1 cellular context compared by ENCODE assay signal in the genomic region with DNA sequence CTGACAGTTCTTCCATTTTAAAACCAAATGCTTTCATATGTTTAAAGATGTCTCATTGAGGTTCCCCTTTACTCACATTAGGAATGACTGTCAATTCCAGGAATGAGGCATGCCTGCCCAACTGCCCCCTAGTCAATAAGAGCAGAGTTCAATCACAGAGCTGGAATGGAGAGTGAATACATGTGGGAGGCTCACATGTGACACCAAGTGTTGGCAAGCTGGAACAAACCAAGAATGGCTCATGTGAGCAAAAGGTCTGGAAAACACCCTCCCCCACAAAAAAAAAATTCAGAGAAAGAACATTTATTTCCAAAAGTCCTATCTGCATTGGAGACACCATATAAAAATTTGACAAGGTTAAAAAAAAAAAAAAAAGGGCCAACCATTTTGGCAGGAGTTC.
A peak's percentile ranks its signal among the peaks of the same experiment; 100 is the strongest.
TF ChIP-seq lines count a peak whose summit lies in the region.

No MANE protein-coding gene starts in this region.

TF ChIP-seq in GM12878, 131 proteins besides CTCF, POLR2A, EP300 and RAD21 (continues in another document):
- TF ChIP-seq, protein P1, sequence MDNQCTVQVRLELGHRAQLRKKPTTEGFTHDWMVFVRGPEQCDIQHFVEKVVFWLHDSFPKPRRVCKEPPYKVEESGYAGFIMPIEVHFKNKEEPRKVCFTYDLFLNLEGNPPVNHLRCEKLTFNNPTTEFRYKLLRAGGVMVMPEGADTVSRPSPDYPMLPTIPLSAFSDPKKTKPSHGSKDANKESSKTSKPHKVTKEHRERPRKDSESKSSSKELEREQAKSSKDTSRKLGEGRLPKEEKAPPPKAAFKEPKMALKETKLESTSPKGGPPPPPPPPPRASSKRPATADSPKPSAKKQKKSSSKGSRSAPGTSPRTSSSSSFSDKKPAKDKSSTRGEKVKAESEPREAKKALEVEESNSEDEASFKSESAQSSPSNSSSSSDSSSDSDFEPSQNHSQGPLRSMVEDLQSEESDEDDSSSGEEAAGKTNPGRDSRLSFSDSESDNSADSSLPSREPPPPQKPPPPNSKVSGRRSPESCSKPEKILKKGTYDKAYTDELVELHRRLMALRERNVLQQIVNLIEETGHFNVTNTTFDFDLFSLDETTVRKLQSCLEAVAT (IDR thresholded peaks at IDR 0.05), result no peak
- TF ChIP-seq, protein P2, sequence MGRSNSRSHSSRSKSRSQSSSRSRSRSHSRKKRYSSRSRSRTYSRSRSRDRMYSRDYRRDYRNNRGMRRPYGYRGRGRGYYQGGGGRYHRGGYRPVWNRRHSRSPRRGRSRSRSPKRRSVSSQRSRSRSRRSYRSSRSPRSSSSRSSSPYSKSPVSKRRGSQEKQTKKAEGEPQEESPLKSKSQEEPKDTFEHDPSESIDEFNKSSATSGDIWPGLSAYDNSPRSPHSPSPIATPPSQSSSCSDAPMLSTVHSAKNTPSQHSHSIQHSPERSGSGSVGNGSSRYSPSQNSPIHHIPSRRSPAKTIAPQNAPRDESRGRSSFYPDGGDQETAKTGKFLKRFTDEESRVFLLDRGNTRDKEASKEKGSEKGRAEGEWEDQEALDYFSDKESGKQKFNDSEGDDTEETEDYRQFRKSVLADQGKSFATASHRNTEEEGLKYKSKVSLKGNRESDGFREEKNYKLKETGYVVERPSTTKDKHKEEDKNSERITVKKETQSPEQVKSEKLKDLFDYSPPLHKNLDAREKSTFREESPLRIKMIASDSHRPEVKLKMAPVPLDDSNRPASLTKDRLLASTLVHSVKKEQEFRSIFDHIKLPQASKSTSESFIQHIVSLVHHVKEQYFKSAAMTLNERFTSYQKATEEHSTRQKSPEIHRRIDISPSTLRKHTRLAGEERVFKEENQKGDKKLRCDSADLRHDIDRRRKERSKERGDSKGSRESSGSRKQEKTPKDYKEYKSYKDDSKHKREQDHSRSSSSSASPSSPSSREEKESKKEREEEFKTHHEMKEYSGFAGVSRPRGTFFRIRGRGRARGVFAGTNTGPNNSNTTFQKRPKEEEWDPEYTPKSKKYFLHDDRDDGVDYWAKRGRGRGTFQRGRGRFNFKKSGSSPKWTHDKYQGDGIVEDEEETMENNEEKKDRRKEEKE (IDR thresholded peaks at IDR 0.05), result no peak
- TF ChIP-seq CHD4 (IDR thresholded peaks at IDR 0.05) (no peak), LARP7 (IDR thresholded peaks at IDR 0.05) (no peak), WRNIP1 (IDR thresholded peaks at IDR 0.05; ENCODE audit: borderline replicate concordance, low read depth, low read length) (no peak), HDGF (IDR thresholded peaks at IDR 0.05) (no peak), RB1 (IDR thresholded peaks at IDR 0.05; ENCODE audit: borderline replicate concordance) (no peak), NFYA (IDR thresholded peaks at IDR 0.05; ENCODE audit: borderline replicate concordance, low read depth, low read length) (no peak), POLR2AphosphoS2 (IDR thresholded peaks at IDR 0.05; ENCODE audit: low read depth, low read length) (no peak), FOXM1 (IDR thresholded peaks at IDR 0.05; ENCODE audit: low read depth, low read length) (peak; percentile 47; the same call in 1 of the 2 replicates), TAF1 (IDR thresholded peaks at IDR 0.05; ENCODE audit: borderline replicate concordance, low read depth, low read length) (no peak), TCF7 (IDR thresholded peaks at IDR 0.05; ENCODE audit: borderline replicate concordance) (no peak), EZH2 (IDR thresholded peaks at IDR 0.05; ENCODE audit: borderline replicate concordance, control insufficient read depth, low read depth, low read length) (no peak), STAT3 (IDR thresholded peaks at IDR 0.05; ENCODE audit: low read depth, low read length) (no peak), ASH2L (IDR thresholded peaks at IDR 0.05; ENCODE audit: borderline replicate concordance, low read depth) (no peak), IKZF2 (IDR thresholded peaks at IDR 0.05) (peak; percentile 63 to 68; a peak in 3 of 4 replicates), MEF2A (IDR thresholded peaks at IDR 0.05; ENCODE audit: insufficient read depth, low read depth, low read length) (no peak), ZNF24 (IDR thresholded peaks at IDR 0.05) (no peak), SUZ12 (IDR thresholded peaks at IDR 0.05; ENCODE audit: unreplicated experiment) (no peak), IRF4 (IDR thresholded peaks at IDR 0.05; ENCODE audit: low read depth, low read length) (peak; percentile 69; the same call in 1 of the 2 replicates), PAX8 (IDR thresholded peaks at IDR 0.05) (no peak), MTA2 (IDR thresholded peaks at IDR 0.05; ENCODE audit: low read depth) (no peak), MYB (IDR thresholded peaks at IDR 0.05; ENCODE audit: borderline replicate concordance, low read depth, low read length) (no peak), MXI1 (IDR thresholded peaks at IDR 0.05; ENCODE audit: low read depth, low read length) (peak; percentile 71; the same call in 1 of the 2 replicates)
- TF ChIP-seq, protein P3, sequence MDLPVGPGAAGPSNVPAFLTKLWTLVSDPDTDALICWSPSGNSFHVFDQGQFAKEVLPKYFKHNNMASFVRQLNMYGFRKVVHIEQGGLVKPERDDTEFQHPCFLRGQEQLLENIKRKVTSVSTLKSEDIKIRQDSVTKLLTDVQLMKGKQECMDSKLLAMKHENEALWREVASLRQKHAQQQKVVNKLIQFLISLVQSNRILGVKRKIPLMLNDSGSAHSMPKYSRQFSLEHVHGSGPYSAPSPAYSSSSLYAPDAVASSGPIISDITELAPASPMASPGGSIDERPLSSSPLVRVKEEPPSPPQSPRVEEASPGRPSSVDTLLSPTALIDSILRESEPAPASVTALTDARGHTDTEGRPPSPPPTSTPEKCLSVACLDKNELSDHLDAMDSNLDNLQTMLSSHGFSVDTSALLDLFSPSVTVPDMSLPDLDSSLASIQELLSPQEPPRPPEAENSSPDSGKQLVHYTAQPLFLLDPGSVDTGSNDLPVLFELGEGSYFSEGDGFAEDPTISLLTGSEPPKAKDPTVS (IDR thresholded peaks at IDR 0.05; ENCODE audit: low read depth, low read length), result no peak
- TF ChIP-seq, protein P4, sequence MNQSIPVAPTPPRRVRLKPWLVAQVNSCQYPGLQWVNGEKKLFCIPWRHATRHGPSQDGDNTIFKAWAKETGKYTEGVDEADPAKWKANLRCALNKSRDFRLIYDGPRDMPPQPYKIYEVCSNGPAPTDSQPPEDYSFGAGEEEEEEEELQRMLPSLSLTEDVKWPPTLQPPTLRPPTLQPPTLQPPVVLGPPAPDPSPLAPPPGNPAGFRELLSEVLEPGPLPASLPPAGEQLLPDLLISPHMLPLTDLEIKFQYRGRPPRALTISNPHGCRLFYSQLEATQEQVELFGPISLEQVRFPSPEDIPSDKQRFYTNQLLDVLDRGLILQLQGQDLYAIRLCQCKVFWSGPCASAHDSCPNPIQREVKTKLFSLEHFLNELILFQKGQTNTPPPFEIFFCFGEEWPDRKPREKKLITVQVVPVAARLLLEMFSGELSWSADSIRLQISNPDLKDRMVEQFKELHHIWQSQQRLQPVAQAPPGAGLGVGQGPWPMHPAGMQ (IDR thresholded peaks at IDR 0.05; ENCODE audit: borderline replicate concordance), result no peak
- TF ChIP-seq, protein P5, sequence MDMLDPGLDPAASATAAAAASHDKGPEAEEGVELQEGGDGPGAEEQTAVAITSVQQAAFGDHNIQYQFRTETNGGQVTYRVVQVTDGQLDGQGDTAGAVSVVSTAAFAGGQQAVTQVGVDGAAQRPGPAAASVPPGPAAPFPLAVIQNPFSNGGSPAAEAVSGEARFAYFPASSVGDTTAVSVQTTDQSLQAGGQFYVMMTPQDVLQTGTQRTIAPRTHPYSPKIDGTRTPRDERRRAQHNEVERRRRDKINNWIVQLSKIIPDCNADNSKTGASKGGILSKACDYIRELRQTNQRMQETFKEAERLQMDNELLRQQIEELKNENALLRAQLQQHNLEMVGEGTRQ (IDR thresholded peaks at IDR 0.05; ENCODE audit: borderline replicate concordance, low read depth, low read length), result no peak
- TF ChIP-seq, protein P6, sequence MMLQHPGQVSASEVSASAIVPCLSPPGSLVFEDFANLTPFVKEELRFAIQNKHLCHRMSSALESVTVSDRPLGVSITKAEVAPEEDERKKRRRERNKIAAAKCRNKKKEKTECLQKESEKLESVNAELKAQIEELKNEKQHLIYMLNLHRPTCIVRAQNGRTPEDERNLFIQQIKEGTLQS (IDR thresholded peaks at IDR 0.05; ENCODE audit: borderline replicate concordance, extremely low read depth, low read depth, low read length), result no peak
- TF ChIP-seq, protein P7, sequence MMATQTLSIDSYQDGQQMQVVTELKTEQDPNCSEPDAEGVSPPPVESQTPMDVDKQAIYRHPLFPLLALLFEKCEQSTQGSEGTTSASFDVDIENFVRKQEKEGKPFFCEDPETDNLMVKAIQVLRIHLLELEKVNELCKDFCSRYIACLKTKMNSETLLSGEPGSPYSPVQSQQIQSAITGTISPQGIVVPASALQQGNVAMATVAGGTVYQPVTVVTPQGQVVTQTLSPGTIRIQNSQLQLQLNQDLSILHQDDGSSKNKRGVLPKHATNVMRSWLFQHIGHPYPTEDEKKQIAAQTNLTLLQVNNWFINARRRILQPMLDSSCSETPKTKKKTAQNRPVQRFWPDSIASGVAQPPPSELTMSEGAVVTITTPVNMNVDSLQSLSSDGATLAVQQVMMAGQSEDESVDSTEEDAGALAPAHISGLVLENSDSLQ (IDR thresholded peaks at IDR 0.05), result no peak
- TF ChIP-seq, protein P8, sequence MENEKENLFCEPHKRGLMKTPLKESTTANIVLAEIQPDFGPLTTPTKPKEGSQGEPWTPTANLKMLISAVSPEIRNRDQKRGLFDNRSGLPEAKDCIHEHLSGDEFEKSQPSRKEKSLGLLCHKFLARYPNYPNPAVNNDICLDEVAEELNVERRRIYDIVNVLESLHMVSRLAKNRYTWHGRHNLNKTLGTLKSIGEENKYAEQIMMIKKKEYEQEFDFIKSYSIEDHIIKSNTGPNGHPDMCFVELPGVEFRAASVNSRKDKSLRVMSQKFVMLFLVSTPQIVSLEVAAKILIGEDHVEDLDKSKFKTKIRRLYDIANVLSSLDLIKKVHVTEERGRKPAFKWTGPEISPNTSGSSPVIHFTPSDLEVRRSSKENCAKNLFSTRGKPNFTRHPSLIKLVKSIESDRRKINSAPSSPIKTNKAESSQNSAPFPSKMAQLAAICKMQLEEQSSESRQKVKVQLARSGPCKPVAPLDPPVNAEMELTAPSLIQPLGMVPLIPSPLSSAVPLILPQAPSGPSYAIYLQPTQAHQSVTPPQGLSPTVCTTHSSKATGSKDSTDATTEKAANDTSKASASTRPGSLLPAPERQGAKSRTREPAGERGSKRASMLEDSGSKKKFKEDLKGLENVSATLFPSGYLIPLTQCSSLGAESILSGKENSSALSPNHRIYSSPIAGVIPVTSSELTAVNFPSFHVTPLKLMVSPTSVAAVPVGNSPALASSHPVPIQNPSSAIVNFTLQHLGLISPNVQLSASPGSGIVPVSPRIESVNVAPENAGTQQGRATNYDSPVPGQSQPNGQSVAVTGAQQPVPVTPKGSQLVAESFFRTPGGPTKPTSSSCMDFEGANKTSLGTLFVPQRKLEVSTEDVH (IDR thresholded peaks at IDR 0.05; ENCODE audit: low read depth, partially characterized antibody), result no peak
- TF ChIP-seq, protein P9, sequence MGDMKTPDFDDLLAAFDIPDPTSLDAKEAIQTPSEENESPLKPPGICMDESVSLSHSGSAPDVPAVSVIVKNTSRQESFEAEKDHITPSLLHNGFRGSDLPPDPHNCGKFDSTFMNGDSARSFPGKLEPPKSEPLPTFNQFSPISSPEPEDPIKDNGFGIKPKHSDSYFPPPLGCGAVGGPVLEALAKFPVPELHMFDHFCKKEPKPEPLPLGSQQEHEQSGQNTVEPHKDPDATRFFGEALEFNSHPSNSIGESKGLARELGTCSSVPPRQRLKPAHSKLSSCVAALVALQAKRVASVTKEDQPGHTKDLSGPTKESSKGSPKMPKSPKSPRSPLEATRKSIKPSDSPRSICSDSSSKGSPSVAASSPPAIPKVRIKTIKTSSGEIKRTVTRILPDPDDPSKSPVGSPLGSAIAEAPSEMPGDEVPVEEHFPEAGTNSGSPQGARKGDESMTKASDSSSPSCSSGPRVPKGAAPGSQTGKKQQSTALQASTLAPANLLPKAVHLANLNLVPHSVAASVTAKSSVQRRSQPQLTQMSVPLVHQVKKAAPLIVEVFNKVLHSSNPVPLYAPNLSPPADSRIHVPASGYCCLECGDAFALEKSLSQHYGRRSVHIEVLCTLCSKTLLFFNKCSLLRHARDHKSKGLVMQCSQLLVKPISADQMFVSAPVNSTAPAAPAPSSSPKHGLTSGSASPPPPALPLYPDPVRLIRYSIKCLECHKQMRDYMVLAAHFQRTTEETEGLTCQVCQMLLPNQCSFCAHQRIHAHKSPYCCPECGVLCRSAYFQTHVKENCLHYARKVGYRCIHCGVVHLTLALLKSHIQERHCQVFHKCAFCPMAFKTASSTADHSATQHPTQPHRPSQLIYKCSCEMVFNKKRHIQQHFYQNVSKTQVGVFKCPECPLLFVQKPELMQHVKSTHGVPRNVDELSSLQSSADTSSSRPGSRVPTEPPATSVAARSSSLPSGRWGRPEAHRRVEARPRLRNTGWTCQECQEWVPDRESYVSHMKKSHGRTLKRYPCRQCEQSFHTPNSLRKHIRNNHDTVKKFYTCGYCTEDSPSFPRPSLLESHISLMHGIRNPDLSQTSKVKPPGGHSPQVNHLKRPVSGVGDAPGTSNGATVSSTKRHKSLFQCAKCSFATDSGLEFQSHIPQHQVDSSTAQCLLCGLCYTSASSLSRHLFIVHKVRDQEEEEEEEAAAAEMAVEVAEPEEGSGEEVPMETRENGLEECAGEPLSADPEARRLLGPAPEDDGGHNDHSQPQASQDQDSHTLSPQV (IDR thresholded peaks at IDR 0.05), result no peak
- TF ChIP-seq, protein P10, sequence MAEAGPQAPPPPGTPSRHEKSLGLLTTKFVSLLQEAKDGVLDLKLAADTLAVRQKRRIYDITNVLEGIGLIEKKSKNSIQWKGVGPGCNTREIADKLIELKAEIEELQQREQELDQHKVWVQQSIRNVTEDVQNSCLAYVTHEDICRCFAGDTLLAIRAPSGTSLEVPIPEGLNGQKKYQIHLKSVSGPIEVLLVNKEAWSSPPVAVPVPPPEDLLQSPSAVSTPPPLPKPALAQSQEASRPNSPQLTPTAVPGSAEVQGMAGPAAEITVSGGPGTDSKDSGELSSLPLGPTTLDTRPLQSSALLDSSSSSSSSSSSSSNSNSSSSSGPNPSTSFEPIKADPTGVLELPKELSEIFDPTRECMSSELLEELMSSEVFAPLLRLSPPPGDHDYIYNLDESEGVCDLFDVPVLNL (IDR thresholded peaks at IDR 0.05; ENCODE audit: low read depth, low read length), result no peak
- TF ChIP-seq, protein P11, sequence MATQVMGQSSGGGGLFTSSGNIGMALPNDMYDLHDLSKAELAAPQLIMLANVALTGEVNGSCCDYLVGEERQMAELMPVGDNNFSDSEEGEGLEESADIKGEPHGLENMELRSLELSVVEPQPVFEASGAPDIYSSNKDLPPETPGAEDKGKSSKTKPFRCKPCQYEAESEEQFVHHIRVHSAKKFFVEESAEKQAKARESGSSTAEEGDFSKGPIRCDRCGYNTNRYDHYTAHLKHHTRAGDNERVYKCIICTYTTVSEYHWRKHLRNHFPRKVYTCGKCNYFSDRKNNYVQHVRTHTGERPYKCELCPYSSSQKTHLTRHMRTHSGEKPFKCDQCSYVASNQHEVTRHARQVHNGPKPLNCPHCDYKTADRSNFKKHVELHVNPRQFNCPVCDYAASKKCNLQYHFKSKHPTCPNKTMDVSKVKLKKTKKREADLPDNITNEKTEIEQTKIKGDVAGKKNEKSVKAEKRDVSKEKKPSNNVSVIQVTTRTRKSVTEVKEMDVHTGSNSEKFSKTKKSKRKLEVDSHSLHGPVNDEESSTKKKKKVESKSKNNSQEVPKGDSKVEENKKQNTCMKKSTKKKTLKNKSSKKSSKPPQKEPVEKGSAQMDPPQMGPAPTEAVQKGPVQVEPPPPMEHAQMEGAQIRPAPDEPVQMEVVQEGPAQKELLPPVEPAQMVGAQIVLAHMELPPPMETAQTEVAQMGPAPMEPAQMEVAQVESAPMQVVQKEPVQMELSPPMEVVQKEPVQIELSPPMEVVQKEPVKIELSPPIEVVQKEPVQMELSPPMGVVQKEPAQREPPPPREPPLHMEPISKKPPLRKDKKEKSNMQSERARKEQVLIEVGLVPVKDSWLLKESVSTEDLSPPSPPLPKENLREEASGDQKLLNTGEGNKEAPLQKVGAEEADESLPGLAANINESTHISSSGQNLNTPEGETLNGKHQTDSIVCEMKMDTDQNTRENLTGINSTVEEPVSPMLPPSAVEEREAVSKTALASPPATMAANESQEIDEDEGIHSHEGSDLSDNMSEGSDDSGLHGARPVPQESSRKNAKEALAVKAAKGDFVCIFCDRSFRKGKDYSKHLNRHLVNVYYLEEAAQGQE (IDR thresholded peaks at IDR 0.05; ENCODE audit: low read depth, low read length), result no peak
